1 cellular context compared by ENCODE assay signal in genomic region chr3:40452562-40452875, GRCh38.
TF ChIP-seq lines count a peak whose summit lies in the region.

No MANE protein-coding gene starts in this region.

TF ChIP-seq in endothelial cell of umbilical vein, 7 proteins besides CTCF, POLR2A, EP300 and RAD21:
- no peak for TF ChIP-seq EZH2 (IDR thresholded peaks at IDR 0.05; ENCODE audit: borderline replicate concordance, low read depth, low read length, severe bottlenecking)
- no peak for TF ChIP-seq JUN (IDR thresholded peaks at IDR 0.05; ENCODE audit: borderline replicate concordance, insufficient read depth, insufficient read length, low read depth)
- TF ChIP-seq GATA2 (IDR thresholded peaks at IDR 0.05; ENCODE audit: insufficient read depth, insufficient read length, low read depth, low read length): no peak
- TF ChIP-seq, protein P1, sequence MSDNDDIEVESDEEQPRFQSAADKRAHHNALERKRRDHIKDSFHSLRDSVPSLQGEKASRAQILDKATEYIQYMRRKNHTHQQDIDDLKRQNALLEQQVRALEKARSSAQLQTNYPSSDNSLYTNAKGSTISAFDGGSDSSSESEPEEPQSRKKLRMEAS (IDR thresholded peaks at IDR 0.05; ENCODE audit: insufficient read depth, insufficient read length): no peak
- no peak for TF ChIP-seq FOS (IDR thresholded peaks at IDR 0.05; ENCODE audit: borderline replicate concordance, insufficient read depth, low read length)
- TF ChIP-seq MYC (IDR thresholded peaks at IDR 0.05; ENCODE audit: low read depth, low read length): no peak
- TF ChIP-seq POLR2AphosphoS5 (IDR thresholded peaks at IDR 0.05; ENCODE audit: insufficient read depth, low read depth, low read length): no peak
